In the genomic region with DNA sequence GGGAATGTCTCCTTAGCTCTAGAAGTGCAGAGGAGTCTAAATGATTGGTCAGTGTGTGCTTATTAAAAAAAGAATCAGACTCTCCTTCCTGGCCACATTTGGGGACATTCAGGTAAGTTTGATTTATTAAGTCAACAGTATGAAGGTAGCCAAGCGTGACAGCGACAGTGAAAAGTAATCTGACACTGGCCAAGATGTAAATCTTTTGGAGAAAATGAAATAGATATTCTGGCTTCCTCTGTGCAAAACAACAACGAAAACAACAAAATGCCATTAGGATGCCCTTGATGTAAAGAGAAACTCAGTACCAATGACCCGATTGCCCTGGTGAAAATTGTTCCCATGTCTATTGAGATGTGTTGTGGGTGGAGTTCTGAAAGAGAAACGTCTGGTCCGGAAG, we compare ENCODE assay signal across 17 cellular contexts.
A peak's percentile ranks its signal among the peaks of the same experiment; 100 is the strongest.
DNase-seq lines count a peak whose midpoint lies in the region; TF ChIP-seq lines count a peak whose summit lies in the region.
"Had no signal": no experiment of that assay in that cellular context is flagged by ENCODE, and none has a peak within 500 bp of the region (broad histone marks: within the 10 kb centered on the region; RNA-seq: fewer than 3 reads in every experiment).

No MANE protein-coding gene starts in this region.

- no peak for TF ChIP-seq CTCF in nephron (IDR thresholded peaks at IDR 0.05; ENCODE audit: unreplicated experiment in 3 of 3)

- no peaks in the 10 kb centered on the region for H3K27me3 Mint-ChIP-seq in nephron (ENCODE audit: low read depth)
- H3K27me3 Mint-ChIP-seq: CD4-positive, alpha-beta memory T cell had no signal

- DNase-seq in NCI-H2171 (lab: John Stamatoyannopoulos, UW) (peak; percentile 11), NCI-H2171 treated with DMSO at 0.1 percent for 48 hours (lab: John Stamatoyannopoulos, UW) (peak; percentile 53), NCI-H69 (lab: John Stamatoyannopoulos, UW) (peak; percentile 73), ureter (ENCODE audit: low spot score) (no peak), NCI-H1105 treated with DMSO at 0.1 percent for 48 hours (lab: John Stamatoyannopoulos, UW) (no peak), Kasumi-1 (lab: John Stamatoyannopoulos, UW) (no peak)
- no peak for DNase-seq in stimulated activated CD4-positive, alpha-beta T cell treated with anti-CD3 and anti-CD28 coated beads, Interleukin-2, amount 100 ng/mL, for 48 hours
- DNase-seq: C1 segment of cervical spinal cord; Calu3; CD4-positive, alpha-beta memory T cell; COR-L47; DMS53; DMS79 treated with DMSO at 0.1 percent for 48 hours; GF-D8; GOT3; HFFc6 had no signal

- peak overlapping the region in 1 of 3 experiments; percentile 27 for H3K4me3 Mint-ChIP-seq in nephron
- H3K4me3 Mint-ChIP-seq: CD4-positive, alpha-beta memory T cell; HFFc6 had no signal

- peak overlapping the region in 2 of 3 experiments; percentile 0 to 46 for H3K27ac Mint-ChIP-seq in nephron
- H3K27ac Mint-ChIP-seq: CD4-positive, alpha-beta memory T cell; HFFc6 had no signal

- peaks cover 26% of the 10 kb centered on the region for H3K4me1 Mint-ChIP-seq in nephron
- H3K4me1 Mint-ChIP-seq: CD4-positive, alpha-beta memory T cell had no signal

- no peaks in the 10 kb centered on the region for H3K9me3 Mint-ChIP-seq in nephron
- H3K9me3 Mint-ChIP-seq: HFFc6 had no signal

- no peaks in the 10 kb centered on the region for H3K36me3 Mint-ChIP-seq in nephron (ENCODE audit: low read depth)
- H3K36me3 Mint-ChIP-seq: CD4-positive, alpha-beta memory T cell had no signal

Comparison
In these comparisons a context has a peak if more than half of its experiments do, and no peak if none do; other contexts are left out.
1. DNase-seq: peak in NCI-H2171 (single experiment), NCI-H2171 treated with DMSO at 0.1 percent for 48 hours (single experiment) and NCI-H69 (single experiment); none in ureter (single experiment), stimulated activated CD4-positive, alpha-beta T cell treated with anti-CD3 and anti-CD28 coated beads, Interleukin-2, amount 100 ng/mL, for 48 hours (0 of 2), NCI-H1105 treated with DMSO at 0.1 percent for 48 hours (single experiment) and Kasumi-1 (0 of 2).